ENCODE assay signal across 8 cellular contexts in the genomic region with DNA sequence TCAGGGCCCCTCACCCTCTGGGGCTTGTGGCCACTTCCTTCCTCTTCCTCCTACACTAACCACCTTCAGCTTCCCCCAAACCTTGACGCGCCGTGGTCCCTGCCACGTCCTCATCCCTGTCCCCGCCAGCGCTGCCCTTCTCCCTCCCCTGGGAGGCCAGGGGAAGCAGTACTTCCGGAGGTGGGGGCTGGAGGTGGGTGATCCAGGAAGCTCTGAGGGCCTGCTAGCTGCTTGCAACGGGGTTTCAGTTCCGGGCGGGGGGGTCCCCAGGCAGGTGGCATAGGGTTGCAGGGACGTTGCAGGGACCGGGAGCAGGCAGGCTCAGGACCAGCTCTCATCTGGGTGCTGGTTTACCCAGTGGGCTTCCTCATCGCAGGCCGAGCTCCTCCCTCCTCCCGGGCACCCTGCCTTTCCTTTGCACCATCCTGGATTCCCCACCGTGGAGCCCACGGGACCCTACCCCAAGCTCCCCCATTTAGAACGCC.
DNase-seq lines count a peak whose midpoint lies in the region; ATAC-seq, FAIRE-seq and TF ChIP-seq lines count a peak whose summit lies in the region.

No MANE protein-coding gene starts in this region.

- no peak overlapping the region for H3T11ph ChIP-seq in H9 (ENCODE audit: low read length)

- no peak overlapping the region for H3K14ac ChIP-seq in H9 (ENCODE audit: insufficient read depth, low read length)

- no peak overlapping the region for H3K56ac ChIP-seq in H9 (ENCODE audit: insufficient read length, low read depth, low read length)

- H3K9me3 ChIP-seq in BLaER1 (peaks cover 13% of the 10 kb centered on the region), H9 (ENCODE audit: control insufficient read depth, low read depth, low read length) (no peaks in the 10 kb centered on the region), kidney (ENCODE audit: control insufficient read depth in 1 of 2, low read length in 2 of 2) (peaks cover 0 to 8% of the 10 kb centered on the region in 2 donors)

- H3K23ac ChIP-seq in H9 (ENCODE audit: insufficient read length, low read depth, low read length), result no peak overlapping the region

- H3K36me3 ChIP-seq in BLaER1 (peaks cover 23% of the 10 kb centered on the region), kidney (ENCODE audit: control insufficient read depth in 1 of 2, insufficient read depth in 2 of 2, low read length in 2 of 2) (no peaks in the 10 kb centered on the region)

- H3K4me1 ChIP-seq in BLaER1 (peaks cover 98% of the 10 kb centered on the region), H9 (ENCODE audit: insufficient read depth, low read length) (no peaks in the 10 kb centered on the region), kidney (ENCODE audit: control insufficient read depth in 1 of 2, insufficient read depth in 1 of 2, low read depth in 1 of 2, low read length in 2 of 2) (peaks cover 15 to 50% of the 10 kb centered on the region in 2 donors)

- H3K4me3 Mint-ChIP-seq in H9, result no peak overlapping the region
- no peak overlapping the region for H3K4me3 Mint-ChIP-seq in nephron progenitor cell
- H3K4me3 Mint-ChIP-seq in glutamatergic neuron (ENCODE audit: unreplicated experiment), result no peak overlapping the region

- H3K4me1 Mint-ChIP-seq in H9 (peaks cover 3% of the 10 kb centered on the region in 2 experiments; a peak in 3 of 4 replicates), nephron progenitor cell (peaks cover 10% of the 10 kb centered on the region), glutamatergic neuron (ENCODE audit: low read depth, unreplicated experiment) (peaks cover 2% of the 10 kb centered on the region)

- H3K27ac Mint-ChIP-seq in H9 (peak overlapping the region; percentile 31 to 89 (median 45); a peak in 3 of 7 replicates), nephron progenitor cell (no peak overlapping the region), glutamatergic neuron (ENCODE audit: unreplicated experiment) (no peak overlapping the region)

- no peak for FAIRE-seq in kidney (lab: Jason Lieb, UNC)

- H2BK20ac ChIP-seq in H9 (ENCODE audit: low read depth, low read length, poor library complexity, severe bottlenecking), result no peak overlapping the region

- no peak for ATAC-seq in HG02852 (IDR thresholded peaks at IDR 0.05; ENCODE audit: unreplicated experiment)

- H4K5ac ChIP-seq in H9 (ENCODE audit: insufficient read length, low read depth, low read length), result no peak overlapping the region

- no peaks in the 10 kb centered on the region for H3K23me2 ChIP-seq in H9 (ENCODE audit: insufficient read length, low read depth, low read length, poor library complexity, severe bottlenecking)

- H3K4me2 ChIP-seq in BLaER1 (peak overlapping the region; percentile 99), H9 (ENCODE audit: insufficient read depth, insufficient read length, low read length) (no peak overlapping the region)

- H2AFZ ChIP-seq in H9 (ENCODE audit: low read length), result no peak overlapping the region

- no peak overlapping the region for H2BK15ac ChIP-seq in H9 (ENCODE audit: low read depth, low read length)

- H4K8ac ChIP-seq in H9 (replicated peaks; ENCODE audit: insufficient read length, low read depth, low read length), result no peak overlapping the region

- H3K27me3 ChIP-seq in BLaER1, result no peaks in the 10 kb centered on the region
- no peaks in the 10 kb centered on the region for H3K27me3 ChIP-seq in H9 (ENCODE audit: insufficient read depth, low read length)

- H3K4me3 ChIP-seq in BLaER1, result peak overlapping the region; percentile 56
- no peak overlapping the region for H3K4me3 ChIP-seq in kidney (ENCODE audit: low read length in 2 of 2)

- H3K9me3 Mint-ChIP-seq in H9 (peaks cover 6 to 7% of the 10 kb centered on the region in 2 experiments; a peak in 3 of 5 replicates), nephron progenitor cell (peaks cover 8% of the 10 kb centered on the region), glutamatergic neuron (ENCODE audit: unreplicated experiment) (peaks cover 2% of the 10 kb centered on the region)

- CTCF ChIA-PET in HEK293T (lab: Yijun Ruan, JAX), result no interaction called here

- H2BK5ac ChIP-seq in H9 (ENCODE audit: insufficient read length, low read length), result no peak overlapping the region

- peaks cover 3% of the 10 kb centered on the region for H3K79me1 ChIP-seq in H9 (ENCODE audit: insufficient read depth, low read depth, low read length, poor library complexity, severe bottlenecking)

- H3K27me3 Mint-ChIP-seq in H9 (ENCODE audit: low read depth), result no peaks in the 10 kb centered on the region
- no peaks in the 10 kb centered on the region for H3K27me3 Mint-ChIP-seq in nephron progenitor cell (ENCODE audit: low read depth, poor library complexity)
- peaks cover 8% of the 10 kb centered on the region for H3K27me3 Mint-ChIP-seq in glutamatergic neuron (ENCODE audit: unreplicated experiment)

- intact Hi-C loops in kidney (cut with DNase I), result no loop called here

- no CpG with 5 or more reads among the region's 18 CpGs for WGBS in H9 (ENCODE audit: extremely low coverage, insufficient read length, low lambda C conversion rate)

- H3K18ac ChIP-seq in H9 (ENCODE audit: insufficient read length, low read depth, low read length), result no peak overlapping the region

- no peak overlapping the region for H2BK120ac ChIP-seq in H9 (ENCODE audit: low read depth, low read length, poor library complexity, severe bottlenecking)

- H4K20me1 ChIP-seq in BLaER1 (peaks cover 100% of the 10 kb centered on the region), H9 (ENCODE audit: control insufficient read depth, insufficient read depth, insufficient read length) (no peaks in the 10 kb centered on the region)

- no peak overlapping the region for H2AK5ac ChIP-seq in H9 (ENCODE audit: insufficient read length, low read length)

- DNase-seq in H9 (no peak), kidney (no peak), nephron progenitor cell (no peak), HEK293T (ENCODE audit: extremely low spot score) (no peak), glutamatergic neuron (no peak)
- peak; percentile 77 to 83 for DNase-seq in activated CD4-positive, alpha-beta T cell treated with anti-CD3 and anti-CD28 coated beads, Interleukin-2, amount 50 U/mL, for 48 hours

- no peak overlapping the region for H4K91ac ChIP-seq in H9 (ENCODE audit: insufficient read length, low read depth, low read length)

- H2BK12ac ChIP-seq in H9 (ENCODE audit: insufficient read length, low read depth, low read length), result no peak overlapping the region

- TF ChIP-seq CTCF in H9 (conservative IDR thresholded peaks at IDR 0.05) (no peak), kidney (IDR thresholded peaks at IDR 0.05; ENCODE audit: borderline replicate concordance, extremely low read depth, insufficient read depth) (no peak), nephron progenitor cell (IDR thresholded peaks at IDR 0.05) (no peak), glutamatergic neuron (IDR thresholded peaks at IDR 0.05; ENCODE audit: partially characterized antibody, unreplicated experiment) (no peak)

- H3K79me2 ChIP-seq in H9 (ENCODE audit: insufficient read depth, low read length), result peaks cover 4% of the 10 kb centered on the region; the same call in 1 of the 2 replicates

- H3K9ac ChIP-seq in BLaER1, result peak overlapping the region; percentile 48; the same call in 1 of the 2 replicates
- H3K9ac ChIP-seq in H9 (ENCODE audit: extremely low read depth, insufficient read length, low read length), result no peak overlapping the region
- no peak overlapping the region for H3K9ac ChIP-seq in kidney (ENCODE audit: low read length in 2 of 2)

- H3K27ac ChIP-seq in BLaER1 (peak overlapping the region; percentile 73), H9 (ENCODE audit: insufficient read length, low read depth, low read length) (no peak overlapping the region), kidney (ENCODE audit: low read depth in 2 of 2, low read length in 2 of 2) (peak overlapping the region; percentile 14 to 32)

- H3K36me3 Mint-ChIP-seq in H9 (ENCODE audit: insufficient read depth in 1 of 3, low read depth in 3 of 3), result peaks cover 4 to 9% (median 9%) of the 10 kb centered on the region in 3 experiments; a peak in 6 of 7 replicates
- peaks cover 4% of the 10 kb centered on the region for H3K36me3 Mint-ChIP-seq in nephron progenitor cell (ENCODE audit: low read depth)
- H3K36me3 Mint-ChIP-seq in glutamatergic neuron (ENCODE audit: unreplicated experiment), result no peaks in the 10 kb centered on the region

- H3K4ac ChIP-seq in H9 (ENCODE audit: low read depth, low read length), result no peak overlapping the region

- POLR2A ChIA-PET in HEK293T (lab: Yijun Ruan, JAX), result no interaction called here

TF ChIP-seq in HEK293T, 16 proteins besides CTCF, POLR2A, EP300 and RAD21:
- no peak for TF ChIP-seq FOXK2 (IDR thresholded peaks at IDR 0.05)
- no peak for TF ChIP-seq HDGF (IDR thresholded peaks at IDR 0.05; ENCODE audit: borderline replicate concordance)
- TF ChIP-seq, protein P1, sequence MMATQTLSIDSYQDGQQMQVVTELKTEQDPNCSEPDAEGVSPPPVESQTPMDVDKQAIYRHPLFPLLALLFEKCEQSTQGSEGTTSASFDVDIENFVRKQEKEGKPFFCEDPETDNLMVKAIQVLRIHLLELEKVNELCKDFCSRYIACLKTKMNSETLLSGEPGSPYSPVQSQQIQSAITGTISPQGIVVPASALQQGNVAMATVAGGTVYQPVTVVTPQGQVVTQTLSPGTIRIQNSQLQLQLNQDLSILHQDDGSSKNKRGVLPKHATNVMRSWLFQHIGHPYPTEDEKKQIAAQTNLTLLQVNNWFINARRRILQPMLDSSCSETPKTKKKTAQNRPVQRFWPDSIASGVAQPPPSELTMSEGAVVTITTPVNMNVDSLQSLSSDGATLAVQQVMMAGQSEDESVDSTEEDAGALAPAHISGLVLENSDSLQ (IDR thresholded peaks at IDR 0.05), result no peak
- no peak for TF ChIP-seq SP1 (IDR thresholded peaks at IDR 0.05)
- no peak for TF ChIP-seq FOXM1 (IDR thresholded peaks at IDR 0.05; ENCODE audit: borderline replicate concordance)
- TF ChIP-seq FOXA1 (IDR thresholded peaks at IDR 0.05), result no peak
- no peak for TF ChIP-seq L3MBTL2 (conservative IDR thresholded peaks at IDR 0.05)

Comparison
In these comparisons a context has a peak if more than half of its experiments do, and no peak if none do; other contexts are left out.
1. DNase-seq: peak in activated CD4-positive, alpha-beta T cell treated with anti-CD3 and anti-CD28 coated beads, Interleukin-2, amount 50 U/mL, for 48 hours (2 of 2); none in H9 (single experiment), kidney (single experiment), nephron progenitor cell (single experiment), HEK293T (single experiment) and glutamatergic neuron (single experiment).
2. H3K27ac Mint-ChIP-seq: peak in H9 (3 of 3); none in nephron progenitor cell (single experiment) and glutamatergic neuron (single experiment).